In the genomic region with DNA sequence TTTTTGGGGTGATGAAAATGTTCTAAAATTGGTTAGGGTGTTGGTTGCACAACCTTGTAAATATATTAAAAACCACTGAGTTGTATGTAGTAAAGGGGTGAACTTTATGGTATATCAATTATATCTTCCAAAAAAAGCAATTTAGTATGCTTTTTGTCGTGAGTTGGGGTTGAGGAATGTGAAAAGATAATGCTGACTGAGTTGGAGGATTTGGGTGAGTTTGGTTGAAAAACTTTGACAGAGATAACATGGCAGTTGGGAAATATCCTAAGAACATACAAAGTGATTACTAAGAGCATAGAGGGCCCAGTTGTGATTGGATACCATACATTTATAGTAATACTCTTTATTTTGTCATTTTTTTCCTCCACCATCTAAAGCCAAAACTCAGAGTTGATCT, we compare ENCODE assay signal across 18 cellular contexts.
"Had no signal": no experiment of that assay in that cellular context is flagged by ENCODE, and none has a peak within 500 bp of the region (broad histone marks: within the 10 kb centered on the region; RNA-seq: fewer than 3 reads in every experiment).

No MANE protein-coding gene starts in this region.

- H3K27me3 ChIP-seq: SJSA1, suprapubic skin had no signal

- H3K4me3 Mint-ChIP-seq: activated CD4-positive, alpha-beta T cell treated with anti-CD3 and anti-CD28 coated beads, Interleukin-2, amount 10 ng/mL, durations not matched to agents 24 days and 14 days; activated CD8-positive, alpha-beta T cell treated with anti-CD3 and anti-CD28 coated beads, Interleukin-2, amount 10 ng/mL, durations not matched to agents 7 days and 5 days; activated naive CD8-positive, alpha-beta T cell; activated T-cell treated with anti-CD3 and anti-CD28 coated beads, Interleukin-2, amount 50 U/mL, for 72 hours had no signal

- H3K4me3 ChIP-seq: SJSA1, suprapubic skin had no signal

- H3K9me3 ChIP-seq: SJSA1, suprapubic skin had no signal

- H3K36me3 ChIP-seq: suprapubic skin had no signal

- H3K9me3 Mint-ChIP-seq: activated CD4-positive, alpha-beta T cell treated with anti-CD3 and anti-CD28 coated beads, Interleukin-2, amount 10 ng/mL, durations not matched to agents 24 days and 14 days; activated T-cell treated with anti-CD3 and anti-CD28 coated beads, Interleukin-2, amount 50 U/mL, for 72 hours had no signal

- H3K27ac ChIP-seq: SJSA1, suprapubic skin had no signal

- H3K27me3 Mint-ChIP-seq: activated CD4-positive, alpha-beta T cell treated with anti-CD3 and anti-CD28 coated beads, Interleukin-2, amount 10 ng/mL, durations not matched to agents 24 days and 14 days; activated naive CD8-positive, alpha-beta T cell had no signal

- DNase-seq: activated CD4-positive, alpha-beta T cell treated with anti-CD3 and anti-CD28 coated beads, Interleukin-2, amount 10 ng/mL, durations not matched to agents 24 days and 14 days; activated CD4-positive, CD25-positive, alpha-beta regulatory T cell; activated CD8-positive, alpha-beta memory T cell treated with anti-CD3 and anti-CD28 coated beads, Interleukin-2, amount 50 U/mL, for 48 hours; activated CD8-positive, alpha-beta T cell treated with anti-CD3 and anti-CD28 coated beads, Interleukin-2, amount 10 ng/mL, durations not matched to agents 7 days and 5 days; activated gamma-delta T cell; activated T-cell treated with anti-CD3 and anti-CD28 coated beads, Interleukin-2, amount 50 U/mL, for 72 hours; erythroblast; left colon; posterior cingulate gyrus; retina; stimulated activated CD4-positive, alpha-beta T cell treated with anti-CD3 and anti-CD28 coated beads, Interleukin-15, amount 100 ng/mL, for 24 hours; stimulated activated CD4-positive, alpha-beta T cell treated with anti-CD3 and anti-CD28 coated beads, Interleukin-4, amount 100 ng/mL, for 24 hours; stimulated activated naive CD4-positive, alpha-beta T cell; SW 1271; trophoblast cell had no signal

- ATAC-seq: activated CD8-positive, alpha-beta T cell treated with anti-CD3 and anti-CD28 coated beads, Interleukin-2, amount 10 ng/mL, durations not matched to agents 7 days and 5 days; activated T-cell treated with anti-CD3 and anti-CD28 coated beads, Interleukin-2, amount 50 U/mL, for 72 hours; left colon had no signal

- H3K27ac Mint-ChIP-seq: activated CD8-positive, alpha-beta T cell treated with anti-CD3 and anti-CD28 coated beads, Interleukin-2, amount 10 ng/mL, durations not matched to agents 7 days and 5 days; activated naive CD8-positive, alpha-beta T cell; activated T-cell treated with anti-CD3 and anti-CD28 coated beads, Interleukin-2, amount 50 U/mL, for 72 hours had no signal
